In the genomic region with DNA sequence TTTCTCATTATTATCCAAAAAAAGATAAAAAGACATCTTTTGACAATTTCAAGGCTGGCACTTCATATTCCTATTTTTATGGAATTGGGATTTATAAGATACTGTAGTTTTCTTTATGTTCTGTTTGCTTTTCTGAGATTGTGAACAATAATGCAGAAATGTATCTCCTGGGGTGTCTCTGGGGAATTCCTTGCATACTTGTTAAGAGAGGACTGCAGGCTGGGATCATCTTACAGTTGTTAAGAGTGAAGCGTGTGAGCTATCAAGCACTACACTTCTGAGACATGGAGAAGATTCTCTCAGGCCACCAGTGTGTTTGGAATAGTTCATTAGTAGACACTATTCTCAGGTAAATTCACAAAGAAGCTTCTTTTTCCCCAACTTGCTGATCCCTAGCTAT, we compare ENCODE assay signal across 1 cellular context.
TF ChIP-seq lines count a peak whose summit lies in the region.

No MANE protein-coding gene starts in this region.

TF ChIP-seq in IMR-90, 13 proteins besides CTCF, POLR2A, EP300 and RAD21:
- no peak for TF ChIP-seq MAZ (IDR thresholded peaks at IDR 0.05; ENCODE audit: borderline replicate concordance, low read depth, low read length)
- TF ChIP-seq MAFK (IDR thresholded peaks at IDR 0.05; ENCODE audit: low read depth, low read length), result no peak
- no peak for TF ChIP-seq CEBPB (IDR thresholded peaks at IDR 0.05; ENCODE audit: low read depth, low read length)
- TF ChIP-seq FOS (IDR thresholded peaks at IDR 0.05; ENCODE audit: low read depth, low read length), result no peak
- no peak for TF ChIP-seq BHLHE40 (IDR thresholded peaks at IDR 0.05; ENCODE audit: low read depth, low read length)
- TF ChIP-seq NFE2L2 (IDR thresholded peaks at IDR 0.05; ENCODE audit: low read depth, low read length), result no peak
- no peak for TF ChIP-seq RFX5 (IDR thresholded peaks at IDR 0.05; ENCODE audit: low read depth, low read length)
- no peak for TF ChIP-seq RCOR1 (IDR thresholded peaks at IDR 0.05; ENCODE audit: insufficient replicate concordance, low read length)
